Comparison of ENCODE assay signal across 1 cellular context in the genomic region with DNA sequence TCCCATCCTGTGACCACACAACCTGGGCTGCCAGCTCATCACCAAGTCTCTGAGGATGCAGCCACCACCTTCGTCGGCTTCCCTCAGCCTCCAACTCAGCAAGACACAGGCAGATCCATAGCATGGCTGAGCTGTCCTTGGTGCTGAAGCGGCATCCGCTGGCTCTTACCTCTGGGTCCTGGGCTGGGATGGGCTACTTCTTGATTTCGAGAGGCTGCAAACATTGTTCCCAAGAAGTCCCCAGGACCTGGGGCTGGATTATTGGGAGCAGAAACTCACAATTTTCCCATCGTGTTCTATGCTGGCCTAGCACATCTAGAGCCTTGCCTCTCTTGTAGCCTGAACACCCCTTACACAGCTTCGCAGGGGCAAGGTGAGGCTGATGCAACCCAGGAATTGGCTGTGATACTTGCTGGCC.
TF ChIP-seq lines count a peak whose summit lies in the region.

No MANE protein-coding gene starts in this region.

TF ChIP-seq in GM12878, 131 proteins besides CTCF, POLR2A, EP300 and RAD21:
- TF ChIP-seq, protein P1, sequence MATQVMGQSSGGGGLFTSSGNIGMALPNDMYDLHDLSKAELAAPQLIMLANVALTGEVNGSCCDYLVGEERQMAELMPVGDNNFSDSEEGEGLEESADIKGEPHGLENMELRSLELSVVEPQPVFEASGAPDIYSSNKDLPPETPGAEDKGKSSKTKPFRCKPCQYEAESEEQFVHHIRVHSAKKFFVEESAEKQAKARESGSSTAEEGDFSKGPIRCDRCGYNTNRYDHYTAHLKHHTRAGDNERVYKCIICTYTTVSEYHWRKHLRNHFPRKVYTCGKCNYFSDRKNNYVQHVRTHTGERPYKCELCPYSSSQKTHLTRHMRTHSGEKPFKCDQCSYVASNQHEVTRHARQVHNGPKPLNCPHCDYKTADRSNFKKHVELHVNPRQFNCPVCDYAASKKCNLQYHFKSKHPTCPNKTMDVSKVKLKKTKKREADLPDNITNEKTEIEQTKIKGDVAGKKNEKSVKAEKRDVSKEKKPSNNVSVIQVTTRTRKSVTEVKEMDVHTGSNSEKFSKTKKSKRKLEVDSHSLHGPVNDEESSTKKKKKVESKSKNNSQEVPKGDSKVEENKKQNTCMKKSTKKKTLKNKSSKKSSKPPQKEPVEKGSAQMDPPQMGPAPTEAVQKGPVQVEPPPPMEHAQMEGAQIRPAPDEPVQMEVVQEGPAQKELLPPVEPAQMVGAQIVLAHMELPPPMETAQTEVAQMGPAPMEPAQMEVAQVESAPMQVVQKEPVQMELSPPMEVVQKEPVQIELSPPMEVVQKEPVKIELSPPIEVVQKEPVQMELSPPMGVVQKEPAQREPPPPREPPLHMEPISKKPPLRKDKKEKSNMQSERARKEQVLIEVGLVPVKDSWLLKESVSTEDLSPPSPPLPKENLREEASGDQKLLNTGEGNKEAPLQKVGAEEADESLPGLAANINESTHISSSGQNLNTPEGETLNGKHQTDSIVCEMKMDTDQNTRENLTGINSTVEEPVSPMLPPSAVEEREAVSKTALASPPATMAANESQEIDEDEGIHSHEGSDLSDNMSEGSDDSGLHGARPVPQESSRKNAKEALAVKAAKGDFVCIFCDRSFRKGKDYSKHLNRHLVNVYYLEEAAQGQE (IDR thresholded peaks at IDR 0.05; ENCODE audit: low read depth, low read length): peak; percentile 91
- no peak for TF ChIP-seq SIX5 (IDR thresholded peaks at IDR 0.05; ENCODE audit: low read depth, low read length, severe bottlenecking)
TF ChIP-seq in GM12878: peak in this region for 1.
